ENCODE assay signal across 8 cellular contexts in the genomic region with DNA sequence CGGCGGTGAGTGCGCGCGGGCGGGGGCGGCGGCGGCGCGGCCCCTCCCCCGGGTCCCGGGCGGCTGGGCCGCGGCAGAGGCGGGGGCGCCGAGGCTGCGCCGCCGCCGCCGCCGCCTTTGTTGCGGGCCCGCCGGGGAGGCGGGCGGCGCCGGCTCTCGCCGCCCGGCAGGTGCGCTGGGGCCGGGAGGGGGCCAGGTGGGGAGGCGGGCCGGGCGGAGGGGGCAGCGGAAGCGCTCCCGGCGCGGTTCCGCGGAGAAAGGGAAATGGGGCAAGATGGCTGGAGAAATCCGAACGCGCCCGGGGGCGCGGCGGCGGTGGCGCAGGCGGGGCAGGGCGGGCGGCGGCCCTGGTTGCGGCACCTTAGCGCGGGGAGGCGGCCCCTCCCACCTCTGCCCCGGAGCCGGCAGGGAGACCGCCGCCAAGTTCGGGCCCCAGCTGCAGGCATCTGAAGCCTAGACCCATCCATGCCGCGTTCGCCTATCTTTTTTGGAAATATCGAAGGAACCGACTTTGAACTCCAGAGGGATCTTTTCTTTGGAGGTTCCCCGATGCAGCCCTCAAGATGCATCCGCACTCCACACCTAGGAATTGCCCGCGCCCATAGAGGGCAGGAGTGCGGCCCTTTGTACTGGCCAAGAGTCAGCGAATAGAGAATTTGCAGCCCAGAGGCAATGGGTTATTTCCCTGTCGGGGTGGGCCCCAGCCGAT. TPM values are rescaled to one million over a fixed set of nuclear protein-coding genes. Genes with fewer than 3 reads are reported as not detected.
DNase-seq lines count a peak whose midpoint lies in the region; ATAC-seq and TF ChIP-seq lines count a peak whose summit lies in the region.

No MANE protein-coding gene starts in this region.

- peaks cover 1% of the 10 kb centered on the region for H3K9me3 Mint-ChIP-seq in nephron progenitor cell

- H3K4me2 ChIP-seq in BLaER1, result peak overlapping the region; percentile 91
- H3K4me2 ChIP-seq in fibroblast of lung (ENCODE audit: extremely low read depth, insufficient read depth, low read length), result peak overlapping the region; percentile 33

- H3K36me3 Mint-ChIP-seq in nephron progenitor cell (ENCODE audit: low read depth), result peaks cover 40% of the 10 kb centered on the region

- DNase-seq in GM19238 (ENCODE audit: insufficient read length, low spot score), result peak; percentile 37
- DNase-seq in NT2/D1 (ENCODE audit: low read depth, low spot score), result peak; percentile 50
- peak; percentile 58 to 75 for DNase-seq in activated T-cell treated with anti-CD3 and anti-CD28 coated beads, Interleukin-2, amount 50 U/mL, for 48 hours
- peak; percentile 18 to 19 for DNase-seq in fibroblast of lung (ENCODE audit: low read depth in 2 of 2)
- peak; percentile 64 for DNase-seq in nephron progenitor cell
- peak; percentile 57 for DNase-seq in stomach

- H3K4me1 Mint-ChIP-seq in nephron progenitor cell, result peaks cover 61% of the 10 kb centered on the region

- no peak overlapping the region for H2AFZ ChIP-seq in fibroblast of lung (ENCODE audit: low read length)

- H3K27ac ChIP-seq in BLaER1, result peak overlapping the region; percentile 92
- H3K27ac ChIP-seq in fibroblast of lung (ENCODE audit: insufficient read depth, low read length), result peak overlapping the region; percentile 76
- peak overlapping the region; percentile 89 to 94 (median 93) for H3K27ac ChIP-seq in stomach

- H3K9ac ChIP-seq in BLaER1 (peak overlapping the region; percentile 90), NT2/D1 (ENCODE audit: insufficient read length, low read depth) (peak overlapping the region; percentile 92), fibroblast of lung (ENCODE audit: insufficient read depth, low read length) (peak overlapping the region; percentile 70)

- TF ChIP-seq CTCF in fibroblast of lung (conservative IDR thresholded peaks at IDR 0.05 in 1 of 2, IDR thresholded peaks at IDR 0.05 in 1 of 2; ENCODE audit: low read depth in 1 of 2, low read length in 2 of 2) (peak; percentile 12 to 27), nephron progenitor cell (IDR thresholded peaks at IDR 0.05) (no peak), stomach (IDR thresholded peaks at IDR 0.05) (no peak)

- H4K20me1 ChIP-seq in BLaER1 (peaks cover 45% of the 10 kb centered on the region), fibroblast of lung (ENCODE audit: control insufficient read depth, extremely low read depth, insufficient read depth, low read length) (no peaks in the 10 kb centered on the region)

- ATAC-seq in HG03342 (IDR thresholded peaks at IDR 0.05; ENCODE audit: unreplicated experiment), result peak; percentile 42

- intact Hi-C loops in stomach (cut with DNase I; ENCODE audit: low total_unique reads), result no loop called here

- TF ChIP-seq POLR2A in stomach (IDR thresholded peaks at IDR 0.05), result no peak

- H3K9me3 ChIP-seq in BLaER1, result no peaks in the 10 kb centered on the region
- H3K9me3 ChIP-seq in NT2/D1 (ENCODE audit: insufficient read depth, low read length), result no peaks in the 10 kb centered on the region
- H3K9me3 ChIP-seq in fibroblast of lung (ENCODE audit: control insufficient read depth, insufficient read depth, low read depth, low read length), result no peaks in the 10 kb centered on the region
- H3K9me3 ChIP-seq in stomach, result no peaks in the 10 kb centered on the region

- peak overlapping the region; percentile 39 for H3K27ac Mint-ChIP-seq in nephron progenitor cell

- peaks cover 9% of the 10 kb centered on the region for H3K79me2 ChIP-seq in fibroblast of lung (ENCODE audit: control insufficient read depth, insufficient read depth, low read length)

- H3K27me3 ChIP-seq in BLaER1 (no peaks in the 10 kb centered on the region), NT2/D1 (ENCODE audit: insufficient read depth, insufficient read length) (no peaks in the 10 kb centered on the region), fibroblast of lung (ENCODE audit: control insufficient read depth, insufficient read depth, low read length) (no peaks in the 10 kb centered on the region), stomach (no peaks in the 10 kb centered on the region)

- H3K4me3 ChIP-seq in BLaER1 (peak overlapping the region; percentile 80), NT2/D1 (ENCODE audit: insufficient read length, low read depth) (peak overlapping the region; percentile 73), fibroblast of lung (replicated peaks in 1 of 4; ENCODE audit: control extremely low read depth in 1 of 4, insufficient read depth in 1 of 4, low read depth in 3 of 4, low read length in 4 of 4) (peak overlapping the region; percentile 62 to 72 (median 69)), stomach (peak overlapping the region; percentile 72 to 89 (median 74))

- no peaks in the 10 kb centered on the region for H3K27me3 Mint-ChIP-seq in nephron progenitor cell (ENCODE audit: low read depth, poor library complexity)

- H3K4me1 ChIP-seq in BLaER1, result peaks cover 29% of the 10 kb centered on the region
- peaks cover 10% of the 10 kb centered on the region for H3K4me1 ChIP-seq in NT2/D1 (ENCODE audit: insufficient read depth, insufficient read length)
- H3K4me1 ChIP-seq in fibroblast of lung (ENCODE audit: control insufficient read depth, extremely low read depth, insufficient read depth, low read length), result peaks cover 2% of the 10 kb centered on the region
- peaks cover 52 to 63% (median 62%) of the 10 kb centered on the region in 4 donors for H3K4me1 ChIP-seq in stomach

- H3K4me3 Mint-ChIP-seq in nephron progenitor cell, result peak overlapping the region; percentile 85

- TF ChIP-seq EP300 in stomach (IDR thresholded peaks at IDR 0.05), result no peak

- 0 to 3% (median 2%) methylated on average over 20 to 82 of the region's 82 CpGs for WGBS in stomach, 5 donors

- H3K36me3 ChIP-seq in BLaER1 (peaks cover 41% of the 10 kb centered on the region), NT2/D1 (ENCODE audit: insufficient read depth, insufficient read length, low read length) (peaks cover 46% of the 10 kb centered on the region), fibroblast of lung (ENCODE audit: control insufficient read depth, insufficient read depth, low read length) (peaks cover 16% of the 10 kb centered on the region), stomach (peaks cover 22 to 38% (median 38%) of the 10 kb centered on the region in 4 donors)

RNA-seq across cellular contexts. Expression of a gene that starts 0.5 kb away (rescaled TPM):
- total RNA-seq in fibroblast of lung (23.8 and 27.2 TPM in 2 replicates), stomach (10 to 100 TPM; 14.7 to 33.8 (median 22.2) TPM)
- polyA plus RNA-seq in fibroblast of lung (17.2 and 20.1 TPM in 2 replicates), stomach (10 to 100 TPM in 1 of 3 donors, 1 to 10 TPM in 2; 8.1 to 10.7 (median 9.6) TPM)
- 13.5 and 15.5 TPM in 2 replicates for polyA plus RNA-seq in fibroblast of lung (2012)
- 10.5 and 15.3 TPM in 2 replicates for polyA minus RNA-seq in fibroblast of lung (ENCODE audit: low replicate concordance)

RNA-seq across cellular contexts. Expression of a gene that starts 36.3 kb away (rescaled TPM):
- total RNA-seq in fibroblast of lung (10.5 and 12.9 TPM in 2 replicates), stomach (10 to 100 TPM in 3 of 5 donors, 1 to 10 TPM in 2; 5.4 to 43.8 (median 13.0) TPM)
- polyA plus RNA-seq in fibroblast of lung (12.7 and 13.2 TPM in 2 replicates), stomach (1 to 10 TPM; 6.7 to 7.6 (median 7.1) TPM)
- polyA plus RNA-seq in fibroblast of lung (2012), result 6.0 and 6.4 TPM in 2 replicates
- polyA minus RNA-seq in fibroblast of lung (ENCODE audit: low replicate concordance), result 3.0 and 4.3 TPM in 2 replicates

Comparison
In these comparisons a context has a peak if more than half of its experiments do, and no peak if none do; other contexts are left out.
1. Peak in every context shown above with its lines: DNase-seq, ATAC-seq, H3K4me3 ChIP-seq and H3K27ac ChIP-seq.
2. CTCF ChIP-seq: peak in fibroblast of lung (2 of 2); none in nephron progenitor cell (single experiment) and stomach (0 of 7).